ENCODE assay signal across 27 cellular contexts in the genomic region with DNA sequence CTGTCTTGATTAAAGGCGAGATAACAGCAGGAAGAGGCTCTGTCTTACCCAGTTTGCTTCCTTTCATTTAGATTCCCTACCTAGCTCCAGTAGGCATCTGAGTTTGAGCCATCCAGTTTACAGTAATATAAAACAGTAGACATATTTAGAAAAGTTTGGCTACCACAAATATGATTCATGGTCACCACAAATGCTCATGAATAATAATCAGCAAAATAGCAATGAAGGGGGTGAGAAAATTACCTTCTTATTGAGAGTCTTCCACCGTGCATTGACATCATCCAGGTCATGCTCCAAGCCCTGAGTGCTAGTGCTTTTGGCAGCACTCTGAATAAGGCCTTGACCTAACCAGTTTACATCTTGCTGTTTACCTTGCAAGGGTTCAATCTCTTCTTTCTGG.
DNase-seq lines count a peak whose midpoint lies in the region; ATAC-seq and TF ChIP-seq lines count a peak whose summit lies in the region.
"Had no signal": no experiment of that assay in that cellular context is flagged by ENCODE, and none has a peak within 500 bp of the region (broad histone marks: within the 10 kb centered on the region; RNA-seq: fewer than 3 reads in every experiment).

No MANE protein-coding gene starts in this region.

- H3K4me3 ChIP-seq in fibroblast of mammary gland (ENCODE audit: control insufficient read depth, low read depth, low read length) = no peak overlapping the region
- H3K4me3 ChIP-seq in sigmoid colon = peak overlapping the region in 1 of 4 donors; percentile 71
- no peak overlapping the region for H3K4me3 ChIP-seq in trophoblast cell (ENCODE audit: low read depth, low read length)
- H3K4me3 ChIP-seq: right lobe of liver, transverse colon had no signal

- H3K79me2 ChIP-seq in trophoblast cell (ENCODE audit: control insufficient read depth, insufficient read depth, low read length, poor library complexity) = no peaks in the 10 kb centered on the region

- no peak overlapping the region for H3K18ac ChIP-seq in trophoblast cell (ENCODE audit: low read length)

- no peak overlapping the region for H4K91ac ChIP-seq in trophoblast cell (ENCODE audit: low read depth, low read length)

- no peaks in the 10 kb centered on the region for H3K27me3 Mint-ChIP-seq in type B pancreatic cell
- H3K27me3 Mint-ChIP-seq: activated CD4-positive, alpha-beta memory T cell treated with anti-CD3 and anti-CD28 coated beads, Interleukin-2, amount 10 ng/mL, durations not matched to agents 7 days and 5 days; activated T-helper 17 cell treated with anti-CD3 and anti-CD28 coated beads, Interleukin-2, amount 50 U/mL, for 72 hours; T-cell had no signal

- H3K9me3 Mint-ChIP-seq in type B pancreatic cell = no peaks in the 10 kb centered on the region
- H3K9me3 Mint-ChIP-seq: activated CD4-positive, alpha-beta memory T cell treated with anti-CD3 and anti-CD28 coated beads, Interleukin-2, amount 10 ng/mL, durations not matched to agents 7 days and 5 days; activated naive CD4-positive, alpha-beta T cell treated with anti-CD3 and anti-CD28 coated beads, Interleukin-2, amount 50 U/mL, for 72 hours; activated T-helper 17 cell treated with anti-CD3 and anti-CD28 coated beads, Interleukin-2, amount 50 U/mL, for 72 hours; T-cell had no signal

- no peak for ATAC-seq in HG03354 (IDR thresholded peaks at IDR 0.05; ENCODE audit: poor library complexity, severe bottlenecking, unreplicated experiment)
- ATAC-seq: activated naive CD4-positive, alpha-beta T cell treated with anti-CD3 and anti-CD28 coated beads, Interleukin-2, amount 50 U/mL, for 72 hours; activated T-helper 17 cell treated with anti-CD3 and anti-CD28 coated beads, Interleukin-2, amount 50 U/mL, for 72 hours; stimulated activated naive CD8-positive, alpha-beta T cell treated with anti-CD3 and anti-CD28 coated beads, Interleukin-15, Interleukin-2, amounts not matched to agents 100 U/mL and 50 U/mL, for 24 hours; T-cell had no signal

- no peak for TF ChIP-seq POLR2A in sigmoid colon (IDR thresholded peaks at IDR 0.05)

- H3K36me3 Mint-ChIP-seq in type B pancreatic cell = peaks cover 27% of the 10 kb centered on the region
- H3K36me3 Mint-ChIP-seq: activated naive CD4-positive, alpha-beta T cell treated with anti-CD3 and anti-CD28 coated beads, Interleukin-2, amount 50 U/mL, for 72 hours; T-cell had no signal

- peak; percentile 18 for DNase-seq in NCI-H69 (lab: John Stamatoyannopoulos, UW)
- DNase-seq in fibroblast of mammary gland (ENCODE audit: low read depth) = peak; percentile 42
- no peak for DNase-seq in sigmoid colon
- DNase-seq in trophoblast cell = no peak
- DNase-seq in type B pancreatic cell (ENCODE audit: extremely low spot score, unreplicated experiment) = no peak
- DNase-seq in NCI-H446 treated with DMSO at 0.1 percent for 48 hours (lab: John Stamatoyannopoulos, UW) = no peak
- DNase-seq: activated CD4-positive, alpha-beta memory T cell treated with anti-CD3 and anti-CD28 coated beads, Interleukin-2, amount 10 ng/mL, durations not matched to agents 7 days and 5 days; activated CD4-positive, CD25-positive, alpha-beta regulatory T cell treated with anti-CD3 and anti-CD28 coated beads, Interleukin-2, amount 50 U/mL, for 72 hours; aorta; Caco-2; central memory CD4-positive, alpha-beta T cell; DMS79; islet precursor cell; NCI-H1436; NCI-H2107; posterior cingulate gyrus; right lobe of liver; stimulated activated CD4-positive, alpha-beta T cell treated with anti-CD3 and anti-CD28 coated beads, Interleukin-15, amount 100 ng/mL, for 24 hours; stimulated activated naive CD8-positive, alpha-beta T cell treated with anti-CD3 and anti-CD28 coated beads, Interleukin-15, Interleukin-2, amounts not matched to agents 100 U/mL and 50 U/mL, for 24 hours; T-cell; transverse colon had no signal

- no peak for TF ChIP-seq CTCF in fibroblast of mammary gland (conservative IDR thresholded peaks at IDR 0.05; ENCODE audit: control insufficient read depth, insufficient read depth, low read depth, low read length)
- no peak for TF ChIP-seq CTCF in sigmoid colon (IDR thresholded peaks at IDR 0.05)
- TF ChIP-seq CTCF in type B pancreatic cell (conservative IDR thresholded peaks at IDR 0.05) = no peak

- no peak overlapping the region for H3K23ac ChIP-seq in trophoblast cell (ENCODE audit: low read length)

- no peak overlapping the region for H3K4me2 ChIP-seq in trophoblast cell (ENCODE audit: low read length)
- H3K4me2 ChIP-seq: KMS-11 had no signal

- H3K36me3 ChIP-seq in sigmoid colon (peaks cover 0 to 56% (median 24%) of the 10 kb centered on the region in 4 donors), trophoblast cell (ENCODE audit: control insufficient read depth in 1 of 2, insufficient read depth in 2 of 2, low read length in 2 of 2) (peaks cover 3% of the 10 kb centered on the region in 2 experiments)

- no peak overlapping the region for H2AFZ ChIP-seq in trophoblast cell (ENCODE audit: insufficient read depth, low read length, poor library complexity)

- intact Hi-C loops in sigmoid colon (cut with DNase I) = no loop called here

- no peaks in the 10 kb centered on the region for H3K9me3 ChIP-seq in sigmoid colon
- no peaks in the 10 kb centered on the region for H3K9me3 ChIP-seq in trophoblast cell (ENCODE audit: insufficient read depth, low read depth, low read length)
- H3K9me3 ChIP-seq: Caco-2, right lobe of liver, transverse colon had no signal

- H3K79me1 ChIP-seq in trophoblast cell (ENCODE audit: low read length) = peaks cover 2% of the 10 kb centered on the region

- H3K4me1 ChIP-seq in sigmoid colon (peaks cover 0 to 72% (median 64%) of the 10 kb centered on the region in 4 donors), trophoblast cell (ENCODE audit: control insufficient read depth in 1 of 2, insufficient read depth in 2 of 2, low read length in 2 of 2) (no peaks in the 10 kb centered on the region)

- H3K27me3 ChIP-seq in sigmoid colon = no peaks in the 10 kb centered on the region
- no peaks in the 10 kb centered on the region for H3K27me3 ChIP-seq in trophoblast cell (ENCODE audit: insufficient read depth, low read length)
- H3K27me3 ChIP-seq: right lobe of liver, transverse colon had no signal

- H3K9ac ChIP-seq in trophoblast cell (ENCODE audit: low read length) = no peak overlapping the region
- H3K9ac ChIP-seq: KMS-11 had no signal

- no peak for TF ChIP-seq EP300 in sigmoid colon (IDR thresholded peaks at IDR 0.05)

- no peak overlapping the region for H3K14ac ChIP-seq in trophoblast cell (ENCODE audit: low read length)

- H2BK5ac ChIP-seq in trophoblast cell (ENCODE audit: low read depth, low read length, poor library complexity) = no peak overlapping the region

- peaks cover 20% of the 10 kb centered on the region for H3K4me1 Mint-ChIP-seq in type B pancreatic cell (ENCODE audit: unreplicated experiment)
- H3K4me1 Mint-ChIP-seq: activated CD4-positive, alpha-beta memory T cell treated with anti-CD3 and anti-CD28 coated beads, Interleukin-2, amount 10 ng/mL, durations not matched to agents 7 days and 5 days; activated T-helper 17 cell treated with anti-CD3 and anti-CD28 coated beads, Interleukin-2, amount 50 U/mL, for 72 hours; T-cell had no signal

- no peak overlapping the region for H2BK120ac ChIP-seq in trophoblast cell (ENCODE audit: insufficient read depth, low read length, poor library complexity)

- H3K4me3 Mint-ChIP-seq in type B pancreatic cell = no peak overlapping the region
- H3K4me3 Mint-ChIP-seq: activated CD4-positive, alpha-beta memory T cell treated with anti-CD3 and anti-CD28 coated beads, Interleukin-2, amount 10 ng/mL, durations not matched to agents 7 days and 5 days; activated T-helper 17 cell treated with anti-CD3 and anti-CD28 coated beads, Interleukin-2, amount 50 U/mL, for 72 hours; T-cell had no signal

- H3K27ac ChIP-seq in sigmoid colon (peak overlapping the region; percentile 18 to 96 (median 93)), trophoblast cell (ENCODE audit: low read depth, low read length) (no peak overlapping the region)
- H3K27ac ChIP-seq: C4-2B, KMS-11, right lobe of liver, RWPE1 had no signal

- H2AK5ac ChIP-seq in trophoblast cell (ENCODE audit: low read length) = no peak overlapping the region

- H4K8ac ChIP-seq in trophoblast cell (ENCODE audit: low read depth, low read length) = no peak overlapping the region

- 92 to 96% methylated on average over 2 of the region's 2 CpGs for WGBS in sigmoid colon, 2 donors
- WGBS in trophoblast cell (ENCODE audit: extremely low coverage, insufficient coverage, insufficient read length) = no CpG with 5 or more reads among the region's 2 CpGs

- H3K4ac ChIP-seq in trophoblast cell (ENCODE audit: low read depth, low read length) = no peak overlapping the region

- H2BK12ac ChIP-seq in trophoblast cell (ENCODE audit: low read length) = no peak overlapping the region

- no peak overlapping the region for H3K27ac Mint-ChIP-seq in type B pancreatic cell
- H3K27ac Mint-ChIP-seq: activated CD4-positive, alpha-beta memory T cell treated with anti-CD3 and anti-CD28 coated beads, Interleukin-2, amount 10 ng/mL, durations not matched to agents 7 days and 5 days; activated naive CD4-positive, alpha-beta T cell treated with anti-CD3 and anti-CD28 coated beads, Interleukin-2, amount 50 U/mL, for 72 hours; activated T-helper 17 cell treated with anti-CD3 and anti-CD28 coated beads, Interleukin-2, amount 50 U/mL, for 72 hours; T-cell had no signal

- no peak overlapping the region for H4K12ac ChIP-seq in trophoblast cell (ENCODE audit: low read depth, low read length)

Comparison
In these comparisons a context has a peak if more than half of its experiments do, and no peak if none do; other contexts are left out.
1. DNase-seq: peak in NCI-H69 (single experiment) and fibroblast of mammary gland (single experiment); none in sigmoid colon (single experiment), trophoblast cell (0 of 2), type B pancreatic cell (single experiment) and NCI-H446 treated with DMSO at 0.1 percent for 48 hours (single experiment).